8 cellular contexts compared by ENCODE assay signal in the genomic region with DNA sequence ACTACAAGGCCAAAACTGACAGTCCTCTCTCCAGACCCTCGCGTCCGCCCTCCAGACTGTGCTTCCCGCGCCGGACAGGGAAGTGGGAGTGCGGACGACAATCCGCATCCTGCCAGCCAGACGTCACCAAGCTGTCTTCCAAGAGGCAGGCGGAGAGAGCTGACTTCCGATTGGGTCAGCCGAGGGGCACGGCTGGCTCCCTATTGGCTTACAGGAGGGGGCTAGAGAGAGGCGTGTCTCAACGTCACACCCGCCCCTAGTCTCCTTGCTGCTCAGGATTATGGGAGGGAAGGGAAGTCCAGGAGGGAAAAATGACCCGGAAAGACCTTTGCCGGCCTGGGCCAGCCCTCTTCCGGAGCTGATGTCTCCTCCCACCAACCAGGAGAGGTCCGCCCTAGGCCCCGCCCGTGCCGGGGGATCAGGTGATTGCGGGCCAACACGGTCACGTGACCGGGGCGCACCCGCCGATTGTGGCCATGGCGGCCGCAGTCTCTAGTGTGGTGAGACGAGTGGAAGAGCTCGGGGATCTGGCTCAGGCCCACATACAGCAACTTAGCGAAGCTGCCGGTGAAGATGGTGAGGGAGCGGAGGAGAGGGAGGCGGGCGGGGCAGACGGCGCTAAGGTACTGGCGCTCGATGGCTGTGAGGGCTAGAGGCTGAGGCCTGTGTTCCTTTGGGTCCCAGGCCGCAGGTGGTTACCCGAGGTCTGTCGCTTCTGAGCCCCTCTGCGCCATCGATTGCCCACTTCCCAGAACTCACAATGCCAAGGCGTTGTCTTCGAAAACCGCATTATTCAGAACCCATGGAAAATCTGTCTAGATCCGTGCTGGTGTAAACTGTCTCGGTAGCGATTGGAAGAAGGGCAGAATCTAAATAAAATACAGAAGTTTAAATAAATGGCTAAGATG. TPM values are rescaled to one million over a fixed set of nuclear protein-coding genes. Genes with fewer than 3 reads are reported as not detected.
DNase-seq lines count a peak whose midpoint lies in the region; ATAC-seq and TF ChIP-seq lines count a peak whose summit lies in the region.

A gene with protein sequence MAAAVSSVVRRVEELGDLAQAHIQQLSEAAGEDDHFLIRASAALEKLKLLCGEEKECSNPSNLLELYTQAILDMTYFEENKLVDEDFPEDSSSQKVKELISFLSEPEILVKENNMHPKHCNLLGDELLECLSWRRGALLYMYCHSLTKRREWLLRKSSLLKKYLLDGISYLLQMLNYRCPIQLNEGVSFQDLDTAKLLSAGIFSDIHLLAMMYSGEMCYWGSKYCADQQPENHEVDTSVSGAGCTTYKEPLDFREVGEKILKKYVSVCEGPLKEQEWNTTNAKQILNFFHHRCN (plus strand): TSS at position 453 of the 908 bp plus-strand sequence. CDS start 24 bp downstream, at position 477.

- H3K9me3 ChIP-seq in CD8-positive, alpha-beta memory T cell (ENCODE audit: low read length), result no peaks in the 10 kb centered on the region
- H3K9me3 ChIP-seq in lower lobe of right lung, result no peaks in the 10 kb centered on the region

- H3K36me3 Mint-ChIP-seq in CD8-positive, alpha-beta memory T cell, result peaks cover 8 to 36% (median 16%) of the 10 kb centered on the region in 3 donors

- no peak for TF ChIP-seq CTCF in lower lobe of right lung (IDR thresholded peaks at IDR 0.05)

- POLR2A ChIA-PET in CD8-positive, alpha-beta memory T cell (lab: Charles Lee), result interaction anchor here (0.5 to 2.6 kb wide), 18 partner anchors 9 to 1699 kb away, joined by 3 to 46 read pairs (median 3); partner anchors contain the start of genes FBXO4, NNT, OXCT1 and PRKAA1

- peak within 1 kb of the TSS; percentile 83 for H3K27ac ChIP-seq in CD8-positive, alpha-beta memory T cell (ENCODE audit: low read depth, low read length)
- H3K27ac ChIP-seq in lower lobe of right lung, result peak within 1 kb of the TSS; percentile 88

- peaks cover 27% of the 10 kb centered on the region for H3K4me1 ChIP-seq in CD8-positive, alpha-beta memory T cell (ENCODE audit: insufficient read depth, low read length)
- peaks cover 13% of the 10 kb centered on the region for H3K4me1 ChIP-seq in lower lobe of right lung

- intact Hi-C loops in lower lobe of right lung (cut with DNase I), result no loop called here

- CTCF ChIA-PET in CD8-positive, alpha-beta memory T cell (lab: Charles Lee), result interaction anchor here (0.8 to 1.7 kb wide), 10 partner anchors 9 to 1580 kb away, joined by 3 to 7 read pairs (median 4); partner anchors contain the start of genes FBXO4, OXCT1 and TMEM267

- peak within 1 kb of the TSS; percentile 95 to 99 (median 97) for H3K4me3 Mint-ChIP-seq in CD8-positive, alpha-beta memory T cell

- H3K27me3 ChIP-seq in CD8-positive, alpha-beta memory T cell (ENCODE audit: insufficient read depth, low read length, poor library complexity, severe bottlenecking), result no peaks in the 10 kb centered on the region
- H3K27me3 ChIP-seq in lower lobe of right lung (ENCODE audit: low read depth), result no peaks in the 10 kb centered on the region

- peaks cover 13% of the 10 kb centered on the region for H3K36me3 ChIP-seq in CD8-positive, alpha-beta memory T cell (ENCODE audit: insufficient read depth, low read length)
- peaks cover 25% of the 10 kb centered on the region for H3K36me3 ChIP-seq in lower lobe of right lung

- peak; percentile 95 to 99 (median 98) for DNase-seq in CD8-positive, alpha-beta memory T cell
- peak; percentile 99 for DNase-seq in HS-5 (ENCODE audit: low read depth)
- DNase-seq in NK-92 treated with Interleukin-12 subunit alpha and Interleukin-12 subunit beta, amount 100 ng/mL, for 24 hours (lab: John Stamatoyannopoulos, UW), result peak; percentile 97
- DNase-seq in activated CD8-positive, alpha-beta memory T cell treated with anti-CD3 and anti-CD28 coated beads for 24 hours, result peak; percentile 98
- peak; percentile 93 for DNase-seq in effector CD4-positive, alpha-beta T cell
- peak; percentile 98 for DNase-seq in lower lobe of right lung
- peak; percentile 95 to 97 (median 96) for DNase-seq in stimulated activated CD4-positive, alpha-beta T cell treated with anti-CD3 and anti-CD28 coated beads, TNF-alpha, amount 100 ng/mL, for 24 hours (ENCODE audit: low read depth in 3 of 3)

- peak; percentile 98 for ATAC-seq in GM19468 (IDR thresholded peaks at IDR 0.05; ENCODE audit: extremely low read depth, unreplicated experiment)
- ATAC-seq in lower lobe of right lung, result peak; percentile 100

- H3K4me3 ChIP-seq in CD8-positive, alpha-beta memory T cell (ENCODE audit: low read length), result peak within 1 kb of the TSS; percentile 91
- peak within 1 kb of the TSS; percentile 80 for H3K4me3 ChIP-seq in lower lobe of right lung

- peaks cover 0 to 4% of the 10 kb centered on the region in 2 donors for H3K27me3 Mint-ChIP-seq in CD8-positive, alpha-beta memory T cell

- peaks cover 36 to 54% (median 49%) of the 10 kb centered on the region in 3 donors for H3K4me1 Mint-ChIP-seq in CD8-positive, alpha-beta memory T cell

- H3K27ac Mint-ChIP-seq in CD8-positive, alpha-beta memory T cell, result peak within 1 kb of the TSS; percentile 97 to 99 (median 98)

- peaks cover 0 to 3% (median 0%) of the 10 kb centered on the region in 5 donors for H3K9me3 Mint-ChIP-seq in CD8-positive, alpha-beta memory T cell

RNA-seq across cellular contexts. Expression of the gene that starts here (rescaled TPM):
- 10 to 100 TPM; 34.6 to 36.5 TPM for total RNA-seq in CD8-positive, alpha-beta memory T cell
- polyA plus RNA-seq in CD8-positive, alpha-beta memory T cell, result 8.4 TPM
- total RNA-seq in lower lobe of right lung, result 25.1 TPM

Comparison
In these comparisons a context has a peak if more than half of its experiments do, and no peak if none do; other contexts are left out.
1. Peak in every context shown above with its lines: DNase-seq, ATAC-seq, H3K4me3 ChIP-seq and H3K27ac ChIP-seq.